ENCODE assay signal across 17 cellular contexts in the genomic region with DNA sequence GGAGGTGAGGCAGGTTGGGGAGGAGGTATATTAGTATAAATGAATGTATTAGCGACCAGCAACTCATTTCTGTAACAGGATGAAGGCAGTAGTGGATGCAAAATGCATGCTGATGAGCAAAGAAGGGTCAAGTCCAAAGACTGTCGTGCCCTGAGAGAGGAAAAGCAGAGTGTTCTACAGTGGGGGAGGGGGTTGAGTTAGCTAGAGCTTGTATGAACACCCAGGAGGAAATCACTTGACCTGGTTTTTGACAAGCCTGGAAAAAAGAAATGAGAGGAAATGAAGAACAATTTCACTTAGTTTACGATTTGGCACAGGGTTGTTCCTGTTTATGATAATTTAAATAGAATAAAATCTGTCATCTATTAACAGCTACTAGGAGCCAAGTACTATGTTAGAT.
"Had no signal": no experiment of that assay in that cellular context is flagged by ENCODE, and none has a peak within 500 bp of the region (broad histone marks: within the 10 kb centered on the region; RNA-seq: fewer than 3 reads in every experiment).

No MANE protein-coding gene starts in this region.

- H3K27ac ChIP-seq: colonic mucosa, neural progenitor cell, pancreas, tibial artery, uterus had no signal

- H3K36me3 ChIP-seq: colonic mucosa, neural progenitor cell, pancreas, tibial artery, uterus had no signal

- H3K4me3 ChIP-seq: colonic mucosa, neural progenitor cell, pancreas, tibial artery, uterus had no signal

- H3K9me3 Mint-ChIP-seq: neural progenitor cell; stimulated activated naive B cell treated with anti-CD40 and anti-IgM and Interleukin-4, amounts not matched to agents 10 μg/mL and 1 μg/mL and 100 μg/mL, for 72 hours; T-helper 2 cell treated with Interferon-gamma antibody and Interleukin-4, amounts not matched to agents 5 μg/mL and 100 μg/mL, for 36 hours had no signal

- H3K4me1 ChIP-seq: colonic mucosa, pancreas, tibial artery, uterus had no signal

- H3K27me3 Mint-ChIP-seq: activated naive CD8-positive, alpha-beta T cell had no signal

- H3K27me3 ChIP-seq: colonic mucosa, neural progenitor cell, pancreas, tibial artery, uterus had no signal

- H3K4me1 Mint-ChIP-seq: stimulated activated naive B cell treated with anti-CD40 and anti-IgM and Interleukin-4, amounts not matched to agents 10 μg/mL and 1 μg/mL and 100 μg/mL, for 72 hours had no signal

- H3K27ac Mint-ChIP-seq: activated CD8-positive, alpha-beta T cell treated with anti-CD3 and anti-CD28 coated beads, Interleukin-2, amount 10 ng/mL, durations not matched to agents 7 days and 5 days; activated naive CD8-positive, alpha-beta T cell; mesothelial cell of epicardium; neural progenitor cell; stimulated activated naive B cell treated with anti-CD40 and anti-IgM and Interleukin-4, amounts not matched to agents 10 μg/mL and 1 μg/mL and 100 μg/mL, for 72 hours; T-helper 2 cell treated with Interferon-gamma antibody and Interleukin-4, amounts not matched to agents 5 μg/mL and 100 μg/mL, for 36 hours had no signal

- H3K9me3 ChIP-seq: colonic mucosa, pancreas, tibial artery, uterus had no signal

- DNase-seq: activated CD8-positive, alpha-beta memory T cell treated with anti-CD3 and anti-CD28 coated beads, Interleukin-2, amount 50 U/mL, for 4 hours; activated CD8-positive, alpha-beta T cell treated with anti-CD3 and anti-CD28 coated beads, Interleukin-2, amount 10 ng/mL, durations not matched to agents 7 days and 5 days; activated gamma-delta T cell; activated T-cell treated with anti-CD3 and anti-CD28 coated beads, Interleukin-2, amount 50 U/mL, for 48 hours; amniotic stem cell; colonic mucosa; islet precursor cell; pancreas; stimulated activated CD4-positive, alpha-beta T cell treated with anti-CD3 and anti-CD28 coated beads, Interleukin-4, amount 100 ng/mL, for 1 hour; stimulated activated naive B cell treated with anti-CD40 and anti-IgM and Interleukin-4, amounts not matched to agents 10 μg/mL and 1 μg/mL and 100 μg/mL, for 72 hours; tibial artery; uterus had no signal

- H3K4me3 Mint-ChIP-seq: activated CD8-positive, alpha-beta T cell treated with anti-CD3 and anti-CD28 coated beads, Interleukin-2, amount 10 ng/mL, durations not matched to agents 7 days and 5 days; activated naive CD8-positive, alpha-beta T cell; mesothelial cell of epicardium; neural progenitor cell; stimulated activated naive B cell treated with anti-CD40 and anti-IgM and Interleukin-4, amounts not matched to agents 10 μg/mL and 1 μg/mL and 100 μg/mL, for 72 hours; T-helper 2 cell treated with Interferon-gamma antibody and Interleukin-4, amounts not matched to agents 5 μg/mL and 100 μg/mL, for 36 hours had no signal

- H3K36me3 Mint-ChIP-seq: neural progenitor cell; stimulated activated naive B cell treated with anti-CD40 and anti-IgM and Interleukin-4, amounts not matched to agents 10 μg/mL and 1 μg/mL and 100 μg/mL, for 72 hours had no signal

- ATAC-seq: activated CD8-positive, alpha-beta T cell treated with anti-CD3 and anti-CD28 coated beads, Interleukin-2, amount 10 ng/mL, durations not matched to agents 7 days and 5 days; esophagus mucosa; pancreas; stimulated activated naive B cell treated with anti-CD40 and anti-IgM and Interleukin-4, amounts not matched to agents 10 μg/mL and 1 μg/mL and 100 μg/mL, for 72 hours had no signal
